Comparison of ENCODE assay signal across 9 cellular contexts in the genomic region with DNA sequence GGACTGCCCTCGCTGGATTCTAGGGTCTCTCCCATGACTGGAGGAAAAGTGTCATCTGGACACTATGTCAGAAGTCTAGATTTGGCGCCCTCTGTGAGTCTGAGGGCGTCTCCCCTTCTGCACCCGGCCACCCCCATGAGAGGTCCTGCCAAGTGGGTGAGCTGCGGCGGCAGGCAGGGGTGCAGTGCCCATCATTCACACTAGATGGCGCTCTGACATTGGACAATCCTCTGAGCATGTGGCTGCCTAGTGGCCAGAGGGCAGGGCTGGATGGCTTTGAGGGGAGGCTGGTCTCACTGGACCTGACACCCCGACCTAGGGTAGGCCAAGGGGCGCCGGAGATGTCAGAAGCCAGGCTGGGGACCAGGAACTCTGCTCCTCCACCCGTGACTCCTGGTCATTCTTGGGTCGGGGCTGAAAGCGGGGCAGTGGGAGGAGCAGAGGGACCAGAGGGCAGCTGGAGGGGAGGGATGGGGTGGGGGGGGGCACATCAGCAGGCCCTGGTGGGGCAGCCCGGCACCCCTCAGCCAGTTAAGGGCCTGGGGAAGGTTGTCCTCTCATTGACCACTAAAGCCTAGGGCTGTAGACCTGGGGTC. TPM values are rescaled to one million over a fixed set of nuclear protein-coding genes. Genes with fewer than 3 reads are reported as not detected.
DNase-seq lines count a peak whose midpoint lies in the region; ATAC-seq and TF ChIP-seq lines count a peak whose summit lies in the region.
"Had no signal": no experiment of that assay in that cellular context is flagged by ENCODE, and none has a peak within 500 bp of the region (broad histone marks: within the 10 kb centered on the region; RNA-seq: fewer than 3 reads in every experiment).

No MANE protein-coding gene starts in this region.

- H3K27me3 ChIP-seq in cardiac muscle cell (peaks cover 32% of the 10 kb centered on the region), psoas muscle (ENCODE audit: insufficient read depth in 3 of 3, low read length in 2 of 3) (peaks cover 0 to 5% (median 4%) of the 10 kb centered on the region in 3 donors), vagina (no peaks in the 10 kb centered on the region)

- no peaks in the 10 kb centered on the region for H3K9me3 Mint-ChIP-seq in activated naive CD4-positive, alpha-beta T cell treated with anti-CD3 and anti-CD28 coated beads, Interleukin-2, amount 50 U/mL, for 72 hours

- H3K27ac ChIP-seq in cardiac muscle cell (no peak overlapping the region), psoas muscle (no peak overlapping the region), vagina (no peak overlapping the region)
- H3K27ac ChIP-seq: epithelial cell of prostate had no signal

- H3K4me1 ChIP-seq in cardiac muscle cell (ENCODE audit: low read depth): peaks cover 9% of the 10 kb centered on the region
- no peaks in the 10 kb centered on the region for H3K4me1 ChIP-seq in psoas muscle
- H3K4me1 ChIP-seq in vagina: no peaks in the 10 kb centered on the region

- H3K4me3 ChIP-seq in NB4 (ENCODE audit: low read depth, low read length): no peak overlapping the region
- no peak overlapping the region for H3K4me3 ChIP-seq in cardiac muscle cell
- no peak overlapping the region for H3K4me3 ChIP-seq in psoas muscle
- no peak overlapping the region for H3K4me3 ChIP-seq in vagina

- H3K36me3 Mint-ChIP-seq in activated naive CD4-positive, alpha-beta T cell treated with anti-CD3 and anti-CD28 coated beads, Interleukin-2, amount 50 U/mL, for 72 hours: no peaks in the 10 kb centered on the region

- peak; percentile 99 for TF ChIP-seq CTCF in GM10266 (IDR thresholded peaks at IDR 0.05; ENCODE audit: control insufficient read depth, insufficient read depth, low read depth, missing control alignments)
- TF ChIP-seq CTCF in NB4 (IDR thresholded peaks at IDR 0.05; ENCODE audit: low read depth, low read length): peak; percentile 95
- TF ChIP-seq CTCF in cardiac muscle cell (IDR thresholded peaks at IDR 0.05; ENCODE audit: low read depth, low read length): peak; percentile 95
- peak; percentile 99 for TF ChIP-seq CTCF in psoas muscle (IDR thresholded peaks at IDR 0.05)
- TF ChIP-seq CTCF in vagina (IDR thresholded peaks at IDR 0.05): peak; percentile 91 to 98 (median 97)

- no peak overlapping the region for H3K27ac Mint-ChIP-seq in activated naive CD4-positive, alpha-beta T cell treated with anti-CD3 and anti-CD28 coated beads, Interleukin-2, amount 50 U/mL, for 72 hours

- peak; percentile 93 to 94 for ATAC-seq in activated naive CD4-positive, alpha-beta T cell treated with anti-CD3 and anti-CD28 coated beads, Interleukin-2, amount 50 U/mL, for 72 hours
- ATAC-seq in psoas muscle: peak; percentile 83 to 94 (median 94)
- no peak for ATAC-seq in HG03571 (IDR thresholded peaks at IDR 0.05; ENCODE audit: unreplicated experiment)

- 16 to 19% (median 16%) methylated on average over 13 to 14 of the region's 14 CpGs for WGBS in psoas muscle, 3 donors

- H3K9me3 ChIP-seq in cardiac muscle cell (ENCODE audit: low read depth) (no peaks in the 10 kb centered on the region), psoas muscle (no peaks in the 10 kb centered on the region), vagina (no peaks in the 10 kb centered on the region)

- H3K36me3 ChIP-seq in cardiac muscle cell (no peaks in the 10 kb centered on the region), psoas muscle (ENCODE audit: insufficient read depth in 1 of 2, low read depth in 1 of 2) (no peaks in the 10 kb centered on the region), vagina (no peaks in the 10 kb centered on the region)

- no peak for TF ChIP-seq POLR2A in NB4 (IDR thresholded peaks at IDR 0.05; ENCODE audit: extremely low read depth, insufficient read length)
- TF ChIP-seq POLR2A in vagina (IDR thresholded peaks at IDR 0.05): no peak

- intact Hi-C loops in psoas muscle (cut with DNase I): loop anchor here in 1 of 2 donors (1.0 to 5.0 kb wide), 2 partner anchors 418 to 588 kb away; no protein-coding TSS in a partner anchor
- intact Hi-C loops in vagina (cut with DNase I): loop anchor here (5.0 kb wide), 1 partner anchor 428 kb away; no protein-coding TSS in a partner anchor

- DNase-seq in GM10266 (ENCODE audit: extremely low spot score): peak; percentile 83
- peak; percentile 80 for DNase-seq in NB4 (ENCODE audit: low read depth)
- DNase-seq in SKM-1 treated with dmso at 0.1 percent for 144 hours (lab: John Stamatoyannopoulos, UW; ENCODE audit: unreplicated experiment): peak; percentile 32
- peak; percentile 72 to 91 for DNase-seq in activated naive CD4-positive, alpha-beta T cell treated with anti-CD3 and anti-CD28 coated beads, Interleukin-2, amount 50 U/mL, for 72 hours (ENCODE audit: low spot score in 2 of 2)
- DNase-seq in cardiac muscle cell (ENCODE audit: low read depth in 1 of 2, low spot score in 1 of 2): peak; percentile 75 to 78
- peak; percentile 71 to 86 for DNase-seq in psoas muscle
- no peak for DNase-seq in vagina (ENCODE audit: extremely low spot score in 2 of 2)

RNA-seq across cellular contexts. Expression of a gene that starts 28.0 kb away (rescaled TPM):
- 10 to 100 TPM in 1 of 2 donors, 1 to 10 TPM in 1; 8.0 to 16.5 TPM for total RNA-seq in activated naive CD4-positive, alpha-beta T cell treated with anti-CD3 and anti-CD28 coated beads, Interleukin-2, amount 50 U/mL, for 72 hours
- total RNA-seq in cardiac muscle cell (8.9 and 9.5 TPM in 2 replicates), psoas muscle (10 to 100 TPM in 1 of 4 donors, 1 to 10 TPM in 3; 8.7 to 12.1 (median 8.9) TPM), vagina (2.7 TPM)
- polyA plus RNA-seq in cardiac muscle cell (8.9 and 10.0 TPM in 2 replicates), psoas muscle (10 to 100 TPM; 11.1 to 30.6 (median 18.3) TPM)

RNA-seq across cellular contexts. Expression of a gene that starts 37.7 kb away (rescaled TPM):
- total RNA-seq in activated naive CD4-positive, alpha-beta T cell treated with anti-CD3 and anti-CD28 coated beads, Interleukin-2, amount 50 U/mL, for 72 hours: 1 to 10 TPM; 8.9 to 9.6 TPM
- total RNA-seq in cardiac muscle cell (21.9 and 26.6 TPM in 2 replicates), psoas muscle (10 to 100 TPM in 3 of 4 donors, 1 to 10 TPM in 1; 9.4 to 16.0 (median 13.4) TPM), vagina (12.0 TPM)
- polyA plus RNA-seq in cardiac muscle cell (23.7 and 25.0 TPM in 2 replicates), psoas muscle (10 to 100 TPM; 12.0 to 20.5 (median 14.5) TPM)

Comparison
In these comparisons a context has a peak if more than half of its experiments do, and no peak if none do; other contexts are left out.
1. DNase-seq: peak in GM10266 (single experiment), NB4 (single experiment), SKM-1 treated with dmso at 0.1 percent for 144 hours (single experiment), activated naive CD4-positive, alpha-beta T cell treated with anti-CD3 and anti-CD28 coated beads, Interleukin-2, amount 50 U/mL, for 72 hours (2 of 2), cardiac muscle cell (2 of 2) and psoas muscle (2 of 2); none in vagina (0 of 2).
2. Peak in every context shown above with its lines, with median percentiles within 50 percentile points of each other: CTCF ChIP-seq.